In genomic region chr7:149598721-149599308, GRCh38 we compare ENCODE assay signal across 8 cellular contexts.
DNase-seq lines count a peak whose midpoint lies in the region; ATAC-seq and TF ChIP-seq lines count a peak whose summit lies in the region.

No MANE protein-coding gene starts in this region.

- no peaks in the 10 kb centered on the region for H3K9me3 Mint-ChIP-seq in WTC11

- H3K36me3 Mint-ChIP-seq in WTC11, result peaks cover 22% of the 10 kb centered on the region; the same call in 1 of the 2 replicates

- no peaks in the 10 kb centered on the region for H3K4me1 Mint-ChIP-seq in WTC11

- POLR2A ChIA-PET in WTC11 (lab: Charles Lee), result interaction anchor here (1.1 kb wide), 1 partner anchor 26 kb away, joined by 5 read pairs; no protein-coding TSS in a partner anchor

- DNase-seq in NCI-H82 (lab: John Stamatoyannopoulos, UW), result peak; percentile 46
- DNase-seq in NCI-H82 treated with DMSO at 0.1 percent for 48 hours (lab: John Stamatoyannopoulos, UW; ENCODE audit: unreplicated experiment), result no peak
- peak; percentile 55 for DNase-seq in WTC11 (ENCODE audit: low spot score)
- DNase-seq in left ventricle myocardium superior, result no peak
- no peak for DNase-seq in GDM1 (lab: John Stamatoyannopoulos, UW)
- no peak for DNase-seq in hippocampal formation (lab: John Stamatoyannopoulos, UW)

- ATAC-seq in HG03108 (IDR thresholded peaks at IDR 0.05; ENCODE audit: unreplicated experiment), result peak; percentile 29
- peak; percentile 96 for ATAC-seq in WTC11
- ATAC-seq in left ventricle myocardium superior, result peak; percentile 78
- ATAC-seq in HG03159 (IDR thresholded peaks at IDR 0.05; ENCODE audit: unreplicated experiment), result no peak

- no peak for TF ChIP-seq CTCF in WTC11 (IDR thresholded peaks at IDR 0.05)

- intact Hi-C loops in left ventricle myocardium superior (cut with micrococcal nuclease), result no loop called here

- no peak overlapping the region for H3K27ac Mint-ChIP-seq in WTC11

- H3K4me3 Mint-ChIP-seq in WTC11, result no peak overlapping the region

- CTCF ChIA-PET in WTC11 (lab: Charles Lee), result interaction anchor here (0.6 to 2.4 kb wide), 18 partner anchors 9 to 337 kb away, joined by 3 to 10 read pairs (median 4); partner anchors contain the start of genes ZNF777 and ZNF783

- no peaks in the 10 kb centered on the region for H3K27me3 Mint-ChIP-seq in WTC11 (ENCODE audit: low read depth)

TF ChIP-seq in WTC11, 78 proteins besides CTCF, POLR2A, EP300 and RAD21:
- TF ChIP-seq CREM (CRISPR knock-in tag; IDR thresholded peaks at IDR 0.05) (no peak), SMAD3 (CRISPR knock-in tag; IDR thresholded peaks at IDR 0.05; ENCODE audit: borderline replicate concordance) (no peak), HMGA2 (CRISPR knock-in tag; IDR thresholded peaks at IDR 0.05) (no peak)

Comparison
In these comparisons a context has a peak if more than half of its experiments do, and no peak if none do; other contexts are left out.
1. DNase-seq: peak in NCI-H82 (single experiment) and WTC11 (single experiment); none in NCI-H82 treated with DMSO at 0.1 percent for 48 hours (single experiment), left ventricle myocardium superior (single experiment), GDM1 (single experiment) and hippocampal formation (0 of 2).